In genomic region chr6:136037885-136038460, GRCh38 we compare ENCODE assay signal across 9 cellular contexts.
A peak's percentile ranks its signal among the peaks of the same experiment; 100 is the strongest.
DNase-seq lines count a peak whose midpoint lies in the region; ATAC-seq and TF ChIP-seq lines count a peak whose summit lies in the region.
"Had no signal": no experiment of that assay in that cellular context is flagged by ENCODE, and none has a peak within 500 bp of the region (broad histone marks: within the 10 kb centered on the region; RNA-seq: fewer than 3 reads in every experiment).

No MANE protein-coding gene starts in this region.

- no peaks in the 10 kb centered on the region for H4K20me1 ChIP-seq in GM23248 (ENCODE audit: insufficient read depth)

- H3K27ac ChIP-seq in GM23248 (peak overlapping the region; percentile 75), gastrocnemius medialis (peak overlapping the region; percentile 62 to 76 (median 69))

- intact Hi-C loops in gastrocnemius medialis (cut with DNase I; ENCODE audit: low total_unique reads) = loop anchor here (5.0 kb wide), 1 partner anchor 64 kb away; no protein-coding TSS in a partner anchor

- no peaks in the 10 kb centered on the region for H3K36me3 ChIP-seq in GM23248 (ENCODE audit: low read depth)
- no peaks in the 10 kb centered on the region for H3K36me3 ChIP-seq in gastrocnemius medialis

- H3K9me3 ChIP-seq in GM23248 (ENCODE audit: low read depth) (no peaks in the 10 kb centered on the region), gastrocnemius medialis (no peaks in the 10 kb centered on the region)

- ATAC-seq in gastrocnemius medialis = peak; percentile 24 to 39
- ATAC-seq in HG03439 (IDR thresholded peaks at IDR 0.05; ENCODE audit: unreplicated experiment) = no peak
- ATAC-seq in HG03571 (IDR thresholded peaks at IDR 0.05; ENCODE audit: unreplicated experiment) = no peak

- H3K4me1 ChIP-seq in GM23248 (ENCODE audit: insufficient read depth) = peaks cover 56% of the 10 kb centered on the region
- peaks cover 19 to 43% of the 10 kb centered on the region in 2 donors for H3K4me1 ChIP-seq in gastrocnemius medialis

- peak overlapping the region; percentile 71 for H3K4me3 ChIP-seq in GM23248
- H3K4me3 ChIP-seq in gastrocnemius medialis = peak overlapping the region; percentile 29 to 45 (median 38)

- TF ChIP-seq POLR2A in gastrocnemius medialis (IDR thresholded peaks at IDR 0.05) = no peak

- peak overlapping the region; percentile 92 for H3K4me2 ChIP-seq in GM23248 (ENCODE audit: unreplicated experiment)

- DNase-seq in GM23248 (peak; percentile 78), amniotic epithelial cell (ENCODE audit: low read depth) (peak; percentile 62), hepatic stellate cell (ENCODE audit: low spot score) (peak; percentile 8), gastrocnemius medialis (no peak), GDM1 (lab: John Stamatoyannopoulos, UW) (no peak)
- DNase-seq in activated CD8-positive, alpha-beta memory T cell treated with anti-CD3 and anti-CD28 coated beads, Interleukin-2, amount 50 U/mL, for 4 hours = no peak
- DNase-seq: activated naive CD4-positive, alpha-beta T cell treated with Interleukin-2 at 50 U/mL for 16 hours had no signal

- H3K27me3 ChIP-seq in GM23248 (replicated peaks; ENCODE audit: insufficient read depth) (no peaks in the 10 kb centered on the region), gastrocnemius medialis (no peaks in the 10 kb centered on the region)

- peak in 2 of 5 experiments; percentile 18 to 22 for TF ChIP-seq CTCF in gastrocnemius medialis (IDR thresholded peaks at IDR 0.05 in 4 of 5, conservative IDR thresholded peaks at IDR 0.05 in 1 of 5)

- in situ Hi-C loops in GM23248 (cut with MboI) = no loop called here
- in situ Hi-C loops in gastrocnemius medialis (cut with MboI; ENCODE audit: low sequenced_read_pairs in 4 of 4) = no loop called here

- H3F3A ChIP-seq in GM23248 (ENCODE audit: insufficient read depth) = peaks cover 36% of the 10 kb centered on the region

- peak overlapping the region; percentile 78 for H3K9ac ChIP-seq in GM23248

- H3K9me2 ChIP-seq in GM23248 (ENCODE audit: insufficient read depth) = no peaks in the 10 kb centered on the region

- H3K79me2 ChIP-seq in GM23248 (ENCODE audit: insufficient read depth) = peaks cover 51% of the 10 kb centered on the region

- H2AFZ ChIP-seq in GM23248 = peak overlapping the region; percentile 83

- 32 to 34% methylated on average over 12 of the region's 12 CpGs for WGBS in GM23248 (ENCODE audit: low coverage in 1 of 2, low lambda C conversion rate in 2 of 2, missing lambda C conversion rate in 2 of 2), 2 experiments

Comparison
In these comparisons a context has a peak if more than half of its experiments do, and no peak if none do; other contexts are left out.
1. DNase-seq: peak in GM23248 (single experiment), amniotic epithelial cell (single experiment) and hepatic stellate cell (single experiment); none in gastrocnemius medialis (0 of 2), activated CD8-positive, alpha-beta memory T cell treated with anti-CD3 and anti-CD28 coated beads, Interleukin-2, amount 50 U/mL, for 4 hours (single experiment) and GDM1 (single experiment).
2. ATAC-seq: peak in gastrocnemius medialis (2 of 2); none in HG03439 (single experiment) and HG03571 (single experiment).